In the genomic region with DNA sequence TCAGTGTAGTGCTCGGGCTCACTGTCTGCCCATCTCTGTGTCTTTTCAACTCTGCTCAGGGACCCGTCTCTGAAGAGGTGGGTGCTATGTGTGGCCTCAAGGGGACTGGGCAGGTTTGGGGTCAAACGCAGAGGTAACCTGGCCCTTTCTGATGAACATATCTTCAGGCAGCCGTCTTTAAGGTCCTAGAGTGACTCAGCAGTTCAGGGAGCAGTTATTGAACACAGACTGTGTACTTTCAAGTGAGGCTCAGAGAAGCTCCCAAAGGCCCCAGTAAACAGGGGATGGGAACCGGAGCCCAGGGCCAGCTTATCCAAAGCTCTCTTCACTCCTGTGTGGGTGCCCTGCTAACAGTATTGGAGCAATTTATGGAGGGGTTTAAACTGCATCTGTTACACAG, we compare ENCODE assay signal across 22 cellular contexts.
DNase-seq lines count a peak whose midpoint lies in the region; ATAC-seq and TF ChIP-seq lines count a peak whose summit lies in the region.
"Had no signal": no experiment of that assay in that cellular context is flagged by ENCODE, and none has a peak within 500 bp of the region (broad histone marks: within the 10 kb centered on the region; RNA-seq: fewer than 3 reads in every experiment).

No MANE protein-coding gene starts in this region.

- no peak overlapping the region for H3K4me3 ChIP-seq in left ventricle myocardium inferior
- H3K4me3 ChIP-seq in heart left ventricle, result no peak overlapping the region
- H3K4me3 ChIP-seq in HUES6 (ENCODE audit: low read depth, low read length), result no peak overlapping the region
- H3K4me3 ChIP-seq in endodermal cell (ENCODE audit: low read length), result no peak overlapping the region
- H3K4me3 ChIP-seq: BLaER1 treated with 17β-estradiol and CSF1 and Interleukin-3, amounts not matched to agents 10 nM and 100 nM had no signal

- no peak for DNase-seq in left ventricle myocardium inferior
- no peak for DNase-seq in heart left ventricle
- DNase-seq in endodermal cell, result no peak
- DNase-seq in substantia nigra (lab: John Stamatoyannopoulos, UW), result no peak
- DNase-seq in activated gamma-delta T cell treated with Interleukin-2 at 50 U/mL for 16 hours, result no peak
- DNase-seq: Calu3; CD8-positive, alpha-beta T cell; DMS79; H7; KG1; NCI-H1105 treated with DMSO at 0.1 percent for 48 hours; NCI-H1694; NCI-H2081 treated with DMSO at 0.1 percent for 48 hours; NCI-H524; PC-3; RPMI8226; SIG-M5 had no signal

- H3K4me3 Mint-ChIP-seq in endodermal cell, result no peak overlapping the region
- H3K4me3 Mint-ChIP-seq: CD8-positive, alpha-beta T cell had no signal

- H3K27me3 Mint-ChIP-seq in endodermal cell (ENCODE audit: insufficient read depth), result no peaks in the 10 kb centered on the region

- no peak for TF ChIP-seq CTCF in left ventricle myocardium inferior (IDR thresholded peaks at IDR 0.05; ENCODE audit: borderline replicate concordance)
- no peak for TF ChIP-seq CTCF in heart left ventricle (IDR thresholded peaks at IDR 0.05)
- TF ChIP-seq CTCF in endodermal cell (conservative IDR thresholded peaks at IDR 0.05), result no peak

- intact Hi-C loops in left ventricle myocardium inferior (cut with micrococcal nuclease) (no loop called here), heart left ventricle (cut with DNase I) (loop anchor here in 7 of 10 donors (5.0 to 10.0 kb wide), 5 partner anchors 135 to 325 kb away; no protein-coding TSS in a partner anchor)

- 75 to 81% (median 78%) methylated on average over 2 to 5 of the region's 5 CpGs for WGBS in heart left ventricle, 4 donors
- 93 to 100% methylated on average over 3 to 5 of the region's 5 CpGs for WGBS in endodermal cell (ENCODE audit: insufficient coverage in 1 of 2, insufficient read length in 1 of 2), 2 experiments

- peaks cover 29% of the 10 kb centered on the region for H3K4me1 Mint-ChIP-seq in endodermal cell

- H3K9me3 ChIP-seq in left ventricle myocardium inferior (replicated peaks) (no peaks in the 10 kb centered on the region), heart left ventricle (no peaks in the 10 kb centered on the region), HUES6 (ENCODE audit: control insufficient read depth, insufficient read depth, low read depth, low read length) (no peaks in the 10 kb centered on the region), endodermal cell (ENCODE audit: control insufficient read depth, low read length) (no peaks in the 10 kb centered on the region)
- H3K9me3 ChIP-seq: BLaER1 treated with 17β-estradiol and CSF1 and Interleukin-3, amounts not matched to agents 10 nM and 100 nM had no signal

- no peak for TF ChIP-seq POLR2A in heart left ventricle (IDR thresholded peaks at IDR 0.05)

- peaks cover 47% of the 10 kb centered on the region for H3K4me1 ChIP-seq in left ventricle myocardium inferior
- peaks cover 0 to 37% (median 14%) of the 10 kb centered on the region in 12 donors for H3K4me1 ChIP-seq in heart left ventricle
- peaks cover 17% of the 10 kb centered on the region for H3K4me1 ChIP-seq in HUES6 (ENCODE audit: control insufficient read depth, insufficient read depth, low read length)
- H3K4me1 ChIP-seq in endodermal cell (ENCODE audit: control insufficient read depth, insufficient read depth, low read length), result peaks cover 12% of the 10 kb centered on the region
- H3K4me1 ChIP-seq: BLaER1 treated with 17β-estradiol and CSF1 and Interleukin-3, amounts not matched to agents 10 nM and 100 nM had no signal

- peak overlapping the region; percentile 64 for H3K27ac Mint-ChIP-seq in endodermal cell
- H3K27ac Mint-ChIP-seq: CD8-positive, alpha-beta T cell had no signal

- H3K9me3 Mint-ChIP-seq in endodermal cell, result no peaks in the 10 kb centered on the region
- H3K9me3 Mint-ChIP-seq: CD8-positive, alpha-beta T cell had no signal

- H3K27me3 ChIP-seq in left ventricle myocardium inferior (ENCODE audit: low read depth) (no peaks in the 10 kb centered on the region), heart left ventricle (no peaks in the 10 kb centered on the region), HUES6 (ENCODE audit: control insufficient read depth, insufficient read depth, low read length) (no peaks in the 10 kb centered on the region), endodermal cell (ENCODE audit: control insufficient read depth, insufficient read depth, low read length, poor library complexity, severe bottlenecking) (no peaks in the 10 kb centered on the region)
- H3K27me3 ChIP-seq: BLaER1 treated with 17β-estradiol and CSF1 and Interleukin-3, amounts not matched to agents 10 nM and 100 nM had no signal

- ATAC-seq in heart left ventricle (no peak), GM18907 (IDR thresholded peaks at IDR 0.05; ENCODE audit: unreplicated experiment) (no peak), HG02642 (IDR thresholded peaks at IDR 0.05; ENCODE audit: poor library complexity, unreplicated experiment) (no peak)
- ATAC-seq: CD8-positive, alpha-beta T cell; PC-3; SK-N-SH treated with all-trans-retinoic acid at 6 μM for 48 hours had no signal

- H3K36me3 Mint-ChIP-seq in endodermal cell (ENCODE audit: low read depth), result no peaks in the 10 kb centered on the region
- H3K36me3 Mint-ChIP-seq: CD8-positive, alpha-beta T cell had no signal

- H3K27ac ChIP-seq in left ventricle myocardium inferior (replicated peaks) (peak overlapping the region; percentile 33), heart left ventricle (peak overlapping the region in 3 of 12 donors; percentile 5 to 26 (median 19)), HUES6 (ENCODE audit: low read depth, low read length) (no peak overlapping the region), endodermal cell (ENCODE audit: low read depth, low read length) (no peak overlapping the region), substantia nigra (ENCODE audit: low read depth, low read length, poor library complexity, severe bottlenecking) (peak overlapping the region; percentile 44)

- H3K36me3 ChIP-seq in left ventricle myocardium inferior (no peaks in the 10 kb centered on the region), heart left ventricle (no peaks in the 10 kb centered on the region), HUES6 (ENCODE audit: control insufficient read depth, insufficient read depth, low read length) (no peaks in the 10 kb centered on the region), endodermal cell (ENCODE audit: control insufficient read depth, insufficient read depth, low read length) (no peaks in the 10 kb centered on the region)
- H3K36me3 ChIP-seq: BLaER1 treated with 17β-estradiol and CSF1 and Interleukin-3, amounts not matched to agents 10 nM and 100 nM had no signal

- H3K9ac ChIP-seq in HUES6 (ENCODE audit: low read length) (peak overlapping the region; percentile 9), endodermal cell (ENCODE audit: extremely low read depth, low read length, poor library complexity, severe bottlenecking) (no peak overlapping the region)
- H3K9ac ChIP-seq: BLaER1 treated with 17β-estradiol and CSF1 and Interleukin-3, amounts not matched to agents 10 nM and 100 nM had no signal

Comparison
In these comparisons a context has a peak if more than half of its experiments do, and no peak if none do; other contexts are left out.
1. H3K27ac ChIP-seq: peak in left ventricle myocardium inferior (single experiment) and substantia nigra (single experiment); none in HUES6 (single experiment) and endodermal cell (single experiment).